In the genomic region with DNA sequence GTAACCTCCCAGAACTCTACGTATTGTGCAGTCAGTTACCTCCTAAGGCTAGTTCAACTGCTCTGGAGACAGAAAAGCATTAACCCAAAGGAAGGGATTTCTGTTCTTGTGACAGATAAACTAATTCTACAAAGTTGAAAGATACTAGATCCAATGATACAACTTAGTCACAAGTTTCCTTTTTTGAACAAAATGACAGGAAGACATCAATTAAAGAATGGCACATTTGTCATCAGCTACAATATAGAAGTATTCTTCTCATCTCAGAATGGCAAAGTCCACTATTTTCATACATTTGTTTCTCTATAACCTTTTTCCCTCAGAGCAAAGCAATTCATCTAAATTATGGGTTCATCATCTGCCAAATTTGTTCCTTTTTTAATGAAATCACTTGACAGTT, we compare ENCODE assay signal across 21 cellular contexts. TPM values are rescaled to one million over a fixed set of nuclear protein-coding genes. Genes with fewer than 3 reads are reported as not detected.
"Had no signal": no experiment of that assay in that cellular context is flagged by ENCODE, and none has a peak within 500 bp of the region (broad histone marks: within the 10 kb centered on the region; RNA-seq: fewer than 3 reads in every experiment).

No MANE protein-coding gene starts in this region.

- H3K9me3 ChIP-seq: adrenal gland had no signal

- H3K27ac Mint-ChIP-seq: activated CD8-positive, alpha-beta T cell treated with anti-CD3 and anti-CD28 coated beads, Interleukin-2, amount 10 ng/mL, durations not matched to agents 7 days and 5 days; activated naive CD8-positive, alpha-beta T cell treated with anti-CD3 and anti-CD28 coated beads, Interleukin-2, amount 10 ng/mL, durations not matched to agents 7 days and 5 days; T-helper 1 cell treated with Interleukin-12 subunit alpha and Interleukin-12 subunit beta and Interleukin-4 antibody, amounts not matched to agents 30 μg/mL and 1 μg/mL, for 36 hours; WTC11 had no signal

- H3K36me3 Mint-ChIP-seq: WTC11 had no signal

- H3K4me1 Mint-ChIP-seq: activated naive CD8-positive, alpha-beta T cell treated with anti-CD3 and anti-CD28 coated beads, Interleukin-2, amount 10 ng/mL, durations not matched to agents 7 days and 5 days had no signal

- H3K27me3 Mint-ChIP-seq: activated naive CD8-positive, alpha-beta T cell treated with anti-CD3 and anti-CD28 coated beads, Interleukin-2, amount 10 ng/mL, durations not matched to agents 7 days and 5 days had no signal

- H3K4me3 Mint-ChIP-seq: activated CD8-positive, alpha-beta T cell treated with anti-CD3 and anti-CD28 coated beads, Interleukin-2, amount 10 ng/mL, durations not matched to agents 7 days and 5 days; activated naive CD8-positive, alpha-beta T cell treated with anti-CD3 and anti-CD28 coated beads, Interleukin-2, amount 10 ng/mL, durations not matched to agents 7 days and 5 days; T-helper 1 cell treated with Interleukin-12 subunit alpha and Interleukin-12 subunit beta and Interleukin-4 antibody, amounts not matched to agents 30 μg/mL and 1 μg/mL, for 36 hours; WTC11 had no signal

- DNase-seq: activated CD4-positive, alpha-beta T cell treated with anti-CD3 and anti-CD28 coated beads for 48 hours; activated CD4-positive, alpha-beta T cell treated with anti-CD3 and anti-CD28 coated beads, Interleukin-2, amount 50 U/mL, for 4 hours; activated CD4-positive, CD25-positive, alpha-beta regulatory T cell treated with anti-CD3 and anti-CD28 coated beads, Interleukin-2, amount 50 U/mL, for 72 hours; activated CD8-positive, alpha-beta memory T cell treated with anti-CD3 and anti-CD28 coated beads, Interleukin-2, amount 50 U/mL, for 48 hours; activated CD8-positive, alpha-beta T cell treated with anti-CD3 and anti-CD28 coated beads, Interleukin-2, amount 10 ng/mL, durations not matched to agents 7 days and 5 days; activated naive CD4-positive, alpha-beta T cell treated with anti-CD3 and anti-CD28 coated beads, Interleukin-2, amount 50 U/mL, for 16 hours; activated naive CD8-positive, alpha-beta T cell treated with anti-CD3 and anti-CD28 coated beads, Interleukin-2, amount 10 ng/mL, durations not matched to agents 7 days and 5 days; activated T-cell treated with anti-CD3 and anti-CD28 coated beads, Interleukin-2, amount 50 U/mL, for 1 hour; adrenal gland; anterior cingulate cortex; NCI-H1048; NCI-H146; NCI-H187 treated with DMSO at 0.1 percent for 48 hours; NCI-H2081 treated with DMSO at 0.1 percent for 48 hours; NCI-H446; NCI-H524; PC-9; T-helper 9 cell had no signal

- ATAC-seq: activated CD8-positive, alpha-beta T cell treated with anti-CD3 and anti-CD28 coated beads, Interleukin-2, amount 10 ng/mL, durations not matched to agents 7 days and 5 days; WTC11 had no signal

RNA-seq across cellular contexts. Expression of a gene that starts 43.7 kb away (rescaled TPM):
- total RNA-seq: activated naive CD8-positive, alpha-beta T cell treated with anti-CD3 and anti-CD28 coated beads, Interleukin-2, amount 10 ng/mL, durations not matched to agents 7 days and 5 days; cardiac septum had no signal
